Comparison of ENCODE assay signal across 1 cellular context in genomic region chr6:138421089-138421488, GRCh38.
TF ChIP-seq lines count a peak whose summit lies in the region.

No MANE protein-coding gene starts in this region.

TF ChIP-seq in HepG2, 621 proteins besides CTCF, POLR2A, EP300 and RAD21:
- 0 out of 2 replicates have a peak, but pooled peaks have one; percentile 2 for TF ChIP-seq EHMT2 (IDR thresholded peaks at IDR 0.05; ENCODE audit: borderline replicate concordance, low read depth, low read length)
- peak; percentile 91 for TF ChIP-seq RBM22 (optimal IDR thresholded peaks at IDR 0.05; ENCODE audit: low read length)
- TF ChIP-seq POLR2G (IDR thresholded peaks at IDR 0.05; ENCODE audit: low read depth, low read length): peak; percentile 24; the same call in 1 of the 2 replicates
- no peak for TF ChIP-seq PCBP1 (IDR thresholded peaks at IDR 0.05; ENCODE audit: borderline replicate concordance, low read depth, low read length)
- peak; percentile 83; the same call in 1 of the 2 replicates for TF ChIP-seq PAF1 (CRISPR knock-in tag; IDR thresholded peaks at IDR 0.05)
TF ChIP-seq in HepG2: peak in this region for 4.
